ENCODE assay signal across 8 cellular contexts in genomic region chr18:9055185-9055584, GRCh38. TPM values are rescaled to one million over a fixed set of nuclear protein-coding genes. Genes with fewer than 3 reads are reported as not detected.
DNase-seq lines count a peak whose midpoint lies in the region; ATAC-seq, FAIRE-seq and TF ChIP-seq lines count a peak whose summit lies in the region.

No MANE protein-coding gene starts in this region.

- H3K4me1 ChIP-seq in spleen = peaks cover 0 to 9% (median 6%) of the 10 kb centered on the region in 6 donors

- H3K4me3 ChIP-seq in AG04449 (ENCODE audit: low read depth, low read length) (no peak overlapping the region), foreskin fibroblast (ENCODE audit: low read depth in 1 of 2, low read length in 2 of 2) (no peak overlapping the region), spleen (no peak overlapping the region)

- intact Hi-C loops in spleen (cut with DNase I; ENCODE audit: low total_unique reads) = no loop called here

- TF ChIP-seq POLR2A in spleen (IDR thresholded peaks at IDR 0.05) = no peak

- CTCF ChIA-PET in AG04449 (lab: Yijun Ruan, JAX) = interaction anchor here (1.0 to 5.9 kb wide), 8 partner anchors 15 to 400 kb away, joined by 3 to 31 read pairs (median 3); no protein-coding TSS in a partner anchor

- FAIRE-seq in RCC 7860 (lab: Jason Lieb, UNC) = peak; percentile 80

- ATAC-seq in GM21526 (IDR thresholded peaks at IDR 0.05; ENCODE audit: low FRiP score, unreplicated experiment) = peak; percentile 65

- 0 to 7% (median 3%) methylated on average over 1 of the region's 1 CpG for WGBS in spleen, 5 donors

- POLR2A ChIA-PET in AG04449 (lab: Yijun Ruan, JAX) = no interaction called here

- DNase-seq in AG04449 (ENCODE audit: low read depth, low spot score) (peak; percentile 42), RCC 7860 (ENCODE audit: low spot score) (peak; percentile 58), foreskin fibroblast (peak; percentile 70 to 82), SHP77 (lab: John Stamatoyannopoulos, UW) (no peak), NCI-H146 (lab: John Stamatoyannopoulos, UW) (no peak), spleen (no peak)
- DNase-seq in effector CD4-positive, alpha-beta T cell = no peak

- H3K27me3 ChIP-seq in spleen (replicated peaks in 1 of 7) = no peaks in the 10 kb centered on the region

- TF ChIP-seq CTCF in AG04449 (IDR thresholded peaks at IDR 0.05; ENCODE audit: insufficient read depth, low read length, missing control alignments) = no peak
- peak; percentile 3 for TF ChIP-seq CTCF in foreskin fibroblast (IDR thresholded peaks at IDR 0.05; ENCODE audit: low read depth, low read length)
- TF ChIP-seq CTCF in spleen (IDR thresholded peaks at IDR 0.05 in 8 of 11, conservative IDR thresholded peaks at IDR 0.05 in 3 of 11) = no peak

- H3K36me3 ChIP-seq in spleen = no peaks in the 10 kb centered on the region

- no peak overlapping the region for H3K27ac ChIP-seq in spleen

- peaks cover 0 to 30% (median 24%) of the 10 kb centered on the region in 8 donors for H3K9me3 ChIP-seq in spleen

RNA-seq across cellular contexts. Expression of gene NDUFV2, which starts 47.3 kb away (rescaled TPM):
- total RNA-seq in spleen = 100 to 1,000 TPM in 2 of 7 donors, 10 to 100 TPM in 5; 89.8 to 108 (median 92.4) TPM
- polyA plus RNA-seq in spleen = 100 to 1,000 TPM; 157 to 175 (median 160) TPM

Comparison
In these comparisons a context has a peak if more than half of its experiments do, and no peak if none do; other contexts are left out.
1. DNase-seq: peak in AG04449 (single experiment), RCC 7860 (single experiment) and foreskin fibroblast (2 of 2); none in effector CD4-positive, alpha-beta T cell (single experiment), SHP77 (0 of 2), NCI-H146 (single experiment) and spleen (single experiment).